8 cellular contexts compared by ENCODE assay signal in genomic region chr6:151239603-151240035, GRCh38. TPM values are rescaled to one million over a fixed set of nuclear protein-coding genes. Genes with fewer than 3 reads are reported as not detected.
DNase-seq lines count a peak whose midpoint lies in the region; ATAC-seq lines count a peak whose summit lies in the region.

A gene with protein sequence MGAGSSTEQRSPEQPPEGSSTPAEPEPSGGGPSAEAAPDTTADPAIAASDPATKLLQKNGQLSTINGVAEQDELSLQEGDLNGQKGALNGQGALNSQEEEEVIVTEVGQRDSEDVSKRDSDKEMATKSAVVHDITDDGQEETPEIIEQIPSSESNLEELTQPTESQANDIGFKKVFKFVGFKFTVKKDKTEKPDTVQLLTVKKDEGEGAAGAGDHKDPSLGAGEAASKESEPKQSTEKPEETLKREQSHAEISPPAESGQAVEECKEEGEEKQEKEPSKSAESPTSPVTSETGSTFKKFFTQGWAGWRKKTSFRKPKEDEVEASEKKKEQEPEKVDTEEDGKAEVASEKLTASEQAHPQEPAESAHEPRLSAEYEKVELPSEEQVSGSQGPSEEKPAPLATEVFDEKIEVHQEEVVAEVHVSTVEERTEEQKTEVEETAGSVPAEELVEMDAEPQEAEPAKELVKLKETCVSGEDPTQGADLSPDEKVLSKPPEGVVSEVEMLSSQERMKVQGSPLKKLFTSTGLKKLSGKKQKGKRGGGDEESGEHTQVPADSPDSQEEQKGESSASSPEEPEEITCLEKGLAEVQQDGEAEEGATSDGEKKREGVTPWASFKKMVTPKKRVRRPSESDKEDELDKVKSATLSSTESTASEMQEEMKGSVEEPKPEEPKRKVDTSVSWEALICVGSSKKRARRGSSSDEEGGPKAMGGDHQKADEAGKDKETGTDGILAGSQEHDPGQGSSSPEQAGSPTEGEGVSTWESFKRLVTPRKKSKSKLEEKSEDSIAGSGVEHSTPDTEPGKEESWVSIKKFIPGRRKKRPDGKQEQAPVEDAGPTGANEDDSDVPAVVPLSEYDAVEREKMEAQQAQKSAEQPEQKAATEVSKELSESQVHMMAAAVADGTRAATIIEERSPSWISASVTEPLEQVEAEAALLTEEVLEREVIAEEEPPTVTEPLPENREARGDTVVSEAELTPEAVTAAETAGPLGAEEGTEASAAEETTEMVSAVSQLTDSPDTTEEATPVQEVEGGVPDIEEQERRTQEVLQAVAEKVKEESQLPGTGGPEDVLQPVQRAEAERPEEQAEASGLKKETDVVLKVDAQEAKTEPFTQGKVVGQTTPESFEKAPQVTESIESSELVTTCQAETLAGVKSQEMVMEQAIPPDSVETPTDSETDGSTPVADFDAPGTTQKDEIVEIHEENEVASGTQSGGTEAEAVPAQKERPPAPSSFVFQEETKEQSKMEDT (N-terminal part only) (plus strand): TSS chr6:151239967. CDS start chr6:151240563, 596 bp downstream.

- H3K36me3 ChIP-seq in HUES48 (ENCODE audit: control insufficient read depth, insufficient read depth, low read length): no peaks in the 10 kb centered on the region

- ATAC-seq in left colon: no peak
- ATAC-seq in stimulated activated naive CD8-positive, alpha-beta T cell treated with anti-CD3 and anti-CD28 coated beads, Interleukin-15, Interleukin-2, amounts not matched to agents 100 U/mL and 50 U/mL, for 24 hours: peak; percentile 33
- ATAC-seq in HG03460 (IDR thresholded peaks at IDR 0.05; ENCODE audit: unreplicated experiment): no peak

- no peaks in the 10 kb centered on the region for H3K9me3 ChIP-seq in HUES48 (ENCODE audit: control insufficient read depth, insufficient read depth, low read length)

- peak within 1 kb of the TSS; percentile 79 for H3K4me3 ChIP-seq in HUES48 (ENCODE audit: low read depth, low read length)

- H3K27ac ChIP-seq in HUES48 (ENCODE audit: low read depth, low read length): peak within 1 kb of the TSS; percentile 82

- peak within 1 kb of the TSS; percentile 86 for H3K9ac ChIP-seq in HUES48 (ENCODE audit: low read depth, low read length)

- DNase-seq in A172 (ENCODE audit: low spot score) (no peak), cerebellar cortex (ENCODE audit: low spot score) (peak; percentile 81), left colon (peak; percentile 15 to 52), COR-L47 (lab: John Stamatoyannopoulos, UW) (no peak), NOMO-1 (lab: John Stamatoyannopoulos, UW; ENCODE audit: unreplicated experiment in 2 of 2) (no peak)
- peak; percentile 7 for DNase-seq in stimulated activated naive CD8-positive, alpha-beta T cell treated with anti-CD3 and anti-CD28 coated beads, Interleukin-15, Interleukin-2, amounts not matched to agents 100 U/mL and 50 U/mL, for 24 hours

- peaks cover 28% of the 10 kb centered on the region for H3K4me1 ChIP-seq in HUES48 (ENCODE audit: control insufficient read depth, insufficient read depth, low read length)

- intact Hi-C loops in left colon (cut with DNase I, micrococcal nuclease): loop anchor here in 1 of 2 donors (10.0 kb wide), 1 partner anchor 225 kb away; no protein-coding TSS in a partner anchor

- peaks cover 10% of the 10 kb centered on the region for H3K27me3 ChIP-seq in HUES48 (ENCODE audit: control insufficient read depth, insufficient read depth, low read length)

RNA-seq across cellular contexts. Expression of the gene that starts here (rescaled TPM):
- 172 and 173 TPM in 2 replicates for total RNA-seq in A172 (2014; rRNA removed; shearing (Covaris generic))
- 10 to 100 TPM in 1 of 2 donors, 1 to 10 TPM in 1; 9.4 to 25.2 TPM for total RNA-seq in left colon

Comparison
In these comparisons a context has a peak if more than half of its experiments do, and no peak if none do; other contexts are left out.
1. DNase-seq: peak in cerebellar cortex (single experiment), left colon (2 of 2) and stimulated activated naive CD8-positive, alpha-beta T cell treated with anti-CD3 and anti-CD28 coated beads, Interleukin-15, Interleukin-2, amounts not matched to agents 100 U/mL and 50 U/mL, for 24 hours (single experiment); none in A172 (single experiment), COR-L47 (single experiment) and NOMO-1 (0 of 2).